ENCODE assay signal across 8 cellular contexts in the genomic region with DNA sequence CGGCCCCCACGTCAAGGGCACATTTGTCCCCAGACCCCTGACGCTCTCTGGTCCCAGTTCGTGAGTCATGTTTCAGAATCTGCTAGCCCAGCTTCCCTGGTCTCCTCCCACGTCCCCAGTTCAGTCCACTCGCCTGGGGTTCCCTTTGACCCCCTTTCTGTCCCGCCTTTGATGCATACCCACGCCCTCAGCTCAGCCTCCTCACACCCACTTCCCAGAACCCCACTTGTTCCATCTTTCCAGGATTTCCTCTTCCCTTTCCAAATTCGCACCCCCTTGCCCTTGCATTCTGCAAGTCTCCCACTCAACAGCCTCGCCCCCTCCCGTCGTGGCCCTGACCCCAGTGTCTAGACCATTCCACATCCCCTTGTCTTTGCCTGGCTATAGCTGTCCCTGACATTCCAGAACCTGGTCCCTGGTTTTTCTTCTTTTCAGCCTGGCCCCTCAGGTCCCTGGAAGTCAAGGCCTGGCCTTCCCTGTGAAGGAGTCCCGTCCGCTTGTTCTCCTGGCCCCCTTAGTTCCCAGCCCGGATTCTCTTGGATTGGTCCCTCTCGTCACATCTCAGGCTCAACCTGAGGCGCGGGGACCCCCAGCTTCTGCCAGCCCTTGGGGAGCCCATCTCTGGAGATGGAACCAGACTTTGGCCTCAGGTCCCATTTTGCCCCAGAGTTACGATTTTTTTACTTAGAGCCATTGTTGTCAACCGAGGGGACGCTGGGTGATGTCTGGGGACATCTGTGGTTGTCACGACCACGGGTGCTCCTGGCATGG. TPM values are rescaled to one million over a fixed set of nuclear protein-coding genes. Genes with fewer than 3 reads are reported as not detected.
A peak's percentile ranks its signal among the peaks of the same experiment; 100 is the strongest.
DNase-seq lines count a peak whose midpoint lies in the region; ATAC-seq lines count a peak whose summit lies in the region.

No MANE protein-coding gene starts in this region.

- peak overlapping the region; percentile 93 for H3K4me3 Mint-ChIP-seq in T-helper 1 cell treated with Interleukin-12 subunit alpha and Interleukin-12 subunit beta and Interleukin-4 antibody, amounts not matched to agents 30 μg/mL and 1 μg/mL, for 36 hours
- H3K4me3 Mint-ChIP-seq in activated T-helper 17 cell treated with anti-CD3 and anti-CD28 coated beads, Interleukin-2, amount 50 U/mL, for 72 hours, result peak overlapping the region; percentile 98
- H3K4me3 Mint-ChIP-seq in stimulated activated naive CD8-positive, alpha-beta T cell treated with anti-CD3 and anti-CD28 coated beads, Interleukin-15, amount 100 ng/mL, for 72 hours, result peak overlapping the region; percentile 96 to 97

- H3K27ac Mint-ChIP-seq in T-helper 1 cell treated with Interleukin-12 subunit alpha and Interleukin-12 subunit beta and Interleukin-4 antibody, amounts not matched to agents 30 μg/mL and 1 μg/mL, for 36 hours, result peak overlapping the region; percentile 88
- peak overlapping the region; percentile 92 for H3K27ac Mint-ChIP-seq in activated T-helper 17 cell treated with anti-CD3 and anti-CD28 coated beads, Interleukin-2, amount 50 U/mL, for 72 hours
- peak overlapping the region; percentile 74 to 97 for H3K27ac Mint-ChIP-seq in stimulated activated naive CD8-positive, alpha-beta T cell treated with anti-CD3 and anti-CD28 coated beads, Interleukin-15, amount 100 ng/mL, for 72 hours

- H3K27me3 Mint-ChIP-seq in T-helper 1 cell treated with Interleukin-12 subunit alpha and Interleukin-12 subunit beta and Interleukin-4 antibody, amounts not matched to agents 30 μg/mL and 1 μg/mL, for 36 hours (ENCODE audit: low read depth), result no peaks in the 10 kb centered on the region
- H3K27me3 Mint-ChIP-seq in activated T-helper 17 cell treated with anti-CD3 and anti-CD28 coated beads, Interleukin-2, amount 50 U/mL, for 72 hours, result no peaks in the 10 kb centered on the region
- no peaks in the 10 kb centered on the region for H3K27me3 Mint-ChIP-seq in stimulated activated naive CD8-positive, alpha-beta T cell treated with anti-CD3 and anti-CD28 coated beads, Interleukin-15, amount 100 ng/mL, for 72 hours

- H3K36me3 Mint-ChIP-seq in T-helper 1 cell treated with Interleukin-12 subunit alpha and Interleukin-12 subunit beta and Interleukin-4 antibody, amounts not matched to agents 30 μg/mL and 1 μg/mL, for 36 hours (ENCODE audit: low read depth), result peaks cover 21% of the 10 kb centered on the region
- peaks cover 63% of the 10 kb centered on the region for H3K36me3 Mint-ChIP-seq in activated T-helper 17 cell treated with anti-CD3 and anti-CD28 coated beads, Interleukin-2, amount 50 U/mL, for 72 hours (ENCODE audit: low read depth)

- H3K4me3 ChIP-seq in iPS-18c (ENCODE audit: insufficient read depth, low read depth, low read length), result peak overlapping the region; percentile 97

- H3K4me1 Mint-ChIP-seq in T-helper 1 cell treated with Interleukin-12 subunit alpha and Interleukin-12 subunit beta and Interleukin-4 antibody, amounts not matched to agents 30 μg/mL and 1 μg/mL, for 36 hours (ENCODE audit: low read depth), result peaks cover 36% of the 10 kb centered on the region
- peaks cover 30% of the 10 kb centered on the region for H3K4me1 Mint-ChIP-seq in activated T-helper 17 cell treated with anti-CD3 and anti-CD28 coated beads, Interleukin-2, amount 50 U/mL, for 72 hours
- peaks cover 68% of the 10 kb centered on the region for H3K4me1 Mint-ChIP-seq in stimulated activated naive CD8-positive, alpha-beta T cell treated with anti-CD3 and anti-CD28 coated beads, Interleukin-15, amount 100 ng/mL, for 72 hours

- DNase-seq in T-helper 1 cell, result no peak
- no peak for DNase-seq in stimulated activated naive CD8-positive, alpha-beta T cell treated with anti-CD3 and anti-CD28 coated beads, Interleukin-15, amount 100 ng/mL, for 72 hours
- DNase-seq in DMS53 (lab: John Stamatoyannopoulos, UW), result no peak
- no peak for DNase-seq in activated CD8-positive, alpha-beta memory T cell treated with anti-CD3 and anti-CD28 coated beads, Interleukin-2, amount 50 U/mL, for 4 hours

- H3K9me3 Mint-ChIP-seq in T-helper 1 cell treated with Interleukin-12 subunit alpha and Interleukin-12 subunit beta and Interleukin-4 antibody, amounts not matched to agents 30 μg/mL and 1 μg/mL, for 36 hours, result no peaks in the 10 kb centered on the region
- H3K9me3 Mint-ChIP-seq in activated T-helper 17 cell treated with anti-CD3 and anti-CD28 coated beads, Interleukin-2, amount 50 U/mL, for 72 hours, result no peaks in the 10 kb centered on the region
- H3K9me3 Mint-ChIP-seq in stimulated activated naive CD8-positive, alpha-beta T cell treated with anti-CD3 and anti-CD28 coated beads, Interleukin-15, amount 100 ng/mL, for 72 hours, result no peaks in the 10 kb centered on the region

- ATAC-seq in activated T-helper 17 cell treated with anti-CD3 and anti-CD28 coated beads, Interleukin-2, amount 50 U/mL, for 72 hours (replicated peaks), result no peak
- no peak for ATAC-seq in stimulated activated naive CD8-positive, alpha-beta T cell treated with anti-CD3 and anti-CD28 coated beads, Interleukin-15, amount 100 ng/mL, for 72 hours
- ATAC-seq in HG02571 (IDR thresholded peaks at IDR 0.05; ENCODE audit: unreplicated experiment), result no peak

- H3K9me3 ChIP-seq in iPS-18c (ENCODE audit: control insufficient read depth, insufficient read depth, low read length), result no peaks in the 10 kb centered on the region

RNA-seq across cellular contexts. Expression of a gene that starts 1.3 kb away (rescaled TPM):
- total RNA-seq in activated T-helper 17 cell treated with anti-CD3 and anti-CD28 coated beads, Interleukin-2, amount 50 U/mL, for 72 hours, result 10 to 100 TPM; 46.4 to 81.6 TPM

RNA-seq across cellular contexts. Expression of a gene that starts 8.5 kb away (rescaled TPM):
- 10 to 100 TPM; 60.6 to 96.8 TPM for total RNA-seq in activated T-helper 17 cell treated with anti-CD3 and anti-CD28 coated beads, Interleukin-2, amount 50 U/mL, for 72 hours

RNA-seq across cellular contexts. Expression of a gene that starts 37.4 kb away (rescaled TPM):
- under 1 TPM; 0.24 to 0.26 TPM for total RNA-seq in activated T-helper 17 cell treated with anti-CD3 and anti-CD28 coated beads, Interleukin-2, amount 50 U/mL, for 72 hours

RNA-seq across cellular contexts. Expression of a gene that starts 51.2 kb away (rescaled TPM):
- total RNA-seq in activated T-helper 17 cell treated with anti-CD3 and anti-CD28 coated beads, Interleukin-2, amount 50 U/mL, for 72 hours, result 100 to 1,000 TPM; 202 to 297 TPM
